ENCODE assay signal across 8 cellular contexts in the genomic region with DNA sequence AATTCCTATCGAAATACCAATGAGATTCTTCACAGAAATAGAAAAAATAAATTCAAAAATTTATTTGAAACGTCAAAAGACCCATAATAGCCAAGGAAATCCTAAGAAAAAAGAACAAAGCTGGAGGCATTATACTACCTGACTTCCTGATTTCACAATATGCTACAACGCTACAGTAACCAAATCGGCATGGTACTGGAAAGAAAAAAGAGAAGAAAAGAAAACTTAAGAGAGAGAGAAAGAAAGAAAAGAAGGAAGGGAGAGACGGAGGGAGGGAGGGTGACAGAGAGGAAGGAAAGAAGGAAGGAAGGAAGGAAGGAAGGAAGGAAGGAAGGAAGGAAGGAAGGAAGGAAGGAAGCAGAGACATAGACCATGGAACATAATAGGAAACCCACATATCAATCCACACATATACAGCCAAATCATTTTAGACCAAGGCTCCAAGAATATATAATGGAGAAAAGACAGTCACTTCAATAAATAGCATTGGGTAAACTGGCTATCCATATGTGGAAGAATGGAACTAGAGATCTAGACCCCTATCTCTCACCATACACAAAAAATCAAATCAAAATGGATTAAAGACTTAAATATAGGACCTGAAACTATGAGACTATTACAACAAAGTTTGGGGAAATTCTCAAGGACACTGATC.
"Had no signal": no experiment of that assay in that cellular context is flagged by ENCODE, and none has a peak within 500 bp of the region (broad histone marks: within the 10 kb centered on the region; RNA-seq: fewer than 3 reads in every experiment).

No MANE protein-coding gene starts in this region.

- ATAC-seq: HepG2, K562 had no signal

- H3K4me3 ChIP-seq: K562 had no signal

- DNase-seq: IMR-90, KBM-7, KG1 had no signal

- H3K9ac ChIP-seq: KMS-11 had no signal

- H3K27ac ChIP-seq: HL-60, KMS-11 had no signal

- FAIRE-seq: HepG2, HTR-8/SVneo, K562 had no signal
